14 cellular contexts compared by ENCODE assay signal in genomic region chr14:99173086-99173485, GRCh38.
DNase-seq lines count a peak whose midpoint lies in the region; ATAC-seq and TF ChIP-seq lines count a peak whose summit lies in the region.
"Had no signal": no experiment of that assay in that cellular context is flagged by ENCODE, and none has a peak within 500 bp of the region (broad histone marks: within the 10 kb centered on the region; RNA-seq: fewer than 3 reads in every experiment).

No MANE protein-coding gene starts in this region.

- peaks cover 16 to 18% of the 10 kb centered on the region in 2 donors for H3K4me1 Mint-ChIP-seq in natural killer cell
- peaks cover 5 to 8% of the 10 kb centered on the region in 2 donors for H3K4me1 Mint-ChIP-seq in natural killer cell treated with Interleukin-12 subunit alpha and Interleukin-12 subunit beta and Interleukin-15 and Interleukin-18, amount 100 ng/mL, for 72 hours (ENCODE audit: low read depth in 2 of 2)
- peaks cover 4% of the 10 kb centered on the region for H3K4me1 Mint-ChIP-seq in T-helper 17 cell

- intact Hi-C loops in natural killer cell (cut with micrococcal nuclease), result no loop called here

- H3K9me3 Mint-ChIP-seq in natural killer cell, result no peaks in the 10 kb centered on the region
- no peaks in the 10 kb centered on the region for H3K9me3 Mint-ChIP-seq in natural killer cell treated with Interleukin-12 subunit alpha and Interleukin-12 subunit beta and Interleukin-15 and Interleukin-18, amount 100 ng/mL, for 72 hours

- TF ChIP-seq CTCF in natural killer cell (IDR thresholded peaks at IDR 0.05), result no peak

- H3K36me3 Mint-ChIP-seq in natural killer cell (no peaks in the 10 kb centered on the region), T-helper 17 cell (ENCODE audit: low read depth) (peaks cover 6% of the 10 kb centered on the region)
- H3K36me3 Mint-ChIP-seq in natural killer cell treated with Interleukin-12 subunit alpha and Interleukin-12 subunit beta and Interleukin-15 and Interleukin-18, amount 100 ng/mL, for 72 hours, result no peaks in the 10 kb centered on the region

- peak overlapping the region; percentile 24 to 73 for H3K27ac Mint-ChIP-seq in natural killer cell
- H3K27ac Mint-ChIP-seq in natural killer cell treated with Interleukin-12 subunit alpha and Interleukin-12 subunit beta and Interleukin-15 and Interleukin-18, amount 100 ng/mL, for 72 hours, result no peak overlapping the region
- no peak overlapping the region for H3K27ac Mint-ChIP-seq in T-helper 17 cell

- H3K4me3 Mint-ChIP-seq in natural killer cell (no peak overlapping the region), T-helper 17 cell (peak overlapping the region; percentile 19)
- no peak overlapping the region for H3K4me3 Mint-ChIP-seq in natural killer cell treated with Interleukin-12 subunit alpha and Interleukin-12 subunit beta and Interleukin-15 and Interleukin-18, amount 100 ng/mL, for 72 hours

- no peak for DNase-seq in natural killer cell
- DNase-seq in natural killer cell treated with Interleukin-12 subunit alpha and Interleukin-12 subunit beta and Interleukin-15 and Interleukin-18, amount 100 ng/mL, for 72 hours (ENCODE audit: low spot score), result no peak
- DNase-seq in T-helper 17 cell, result no peak
- DNase-seq in mesenteric fat pad (ENCODE audit: low spot score), result peak; percentile 41
- DNase-seq: DMS 273 treated with DMSO at 0.1 percent for 48 hours; NCI-H1092; NCI-H345; NCI-H69; NK-92 treated with Interleukin-12 subunit alpha and Interleukin-12 subunit beta, amount 100 ng/mL, for 24 hours; PC-3 had no signal

- H3K27me3 Mint-ChIP-seq in natural killer cell (ENCODE audit: low read depth in 2 of 2) (no peaks in the 10 kb centered on the region), T-helper 17 cell (no peaks in the 10 kb centered on the region)
- no peaks in the 10 kb centered on the region for H3K27me3 Mint-ChIP-seq in natural killer cell treated with Interleukin-12 subunit alpha and Interleukin-12 subunit beta and Interleukin-15 and Interleukin-18, amount 100 ng/mL, for 72 hours

- no peaks in the 10 kb centered on the region for H3K9me3 ChIP-seq in T-helper 17 cell (ENCODE audit: control insufficient read depth, low read length, poor library complexity, severe bottlenecking)

- ATAC-seq in natural killer cell, result no peak
- no peak for ATAC-seq in natural killer cell treated with Interleukin-12 subunit alpha and Interleukin-12 subunit beta and Interleukin-15 and Interleukin-18, amount 100 ng/mL, for 72 hours
- ATAC-seq in T-helper 17 cell, result no peak
- no peak for ATAC-seq in HG02852 (IDR thresholded peaks at IDR 0.05; ENCODE audit: unreplicated experiment)
- no peak for ATAC-seq in HG03378 (IDR thresholded peaks at IDR 0.05; ENCODE audit: unreplicated experiment)
- no peak for ATAC-seq in GM18502 (IDR thresholded peaks at IDR 0.05; ENCODE audit: poor library complexity, unreplicated experiment)
- ATAC-seq: HepG2, PC-3 had no signal

Comparison
In these comparisons a context has a peak if more than half of its experiments do, and no peak if none do; other contexts are left out.
1. H3K27ac Mint-ChIP-seq: peak in natural killer cell (2 of 2); none in natural killer cell treated with Interleukin-12 subunit alpha and Interleukin-12 subunit beta and Interleukin-15 and Interleukin-18, amount 100 ng/mL, for 72 hours (0 of 2) and T-helper 17 cell (single experiment).